9 cellular contexts compared by ENCODE assay signal in genomic region chr2:134177351-134177931, GRCh38.
DNase-seq lines count a peak whose midpoint lies in the region; ATAC-seq, FAIRE-seq and TF ChIP-seq lines count a peak whose summit lies in the region.
"Had no signal": no experiment of that assay in that cellular context is flagged by ENCODE, and none has a peak within 500 bp of the region (broad histone marks: within the 10 kb centered on the region; RNA-seq: fewer than 3 reads in every experiment).

No MANE protein-coding gene starts in this region.

- in situ Hi-C loops in astrocyte of the spinal cord (cut with HindIII; ENCODE audit: low sequenced_read_pairs) = no loop called here

- H3K9me3 ChIP-seq in HEK293 (ENCODE audit: control insufficient read depth, insufficient read depth, low read depth, low read length) (no peaks in the 10 kb centered on the region), kidney (ENCODE audit: control insufficient read depth in 1 of 2, low read length in 2 of 2) (no peaks in the 10 kb centered on the region)

- H3K4me3 ChIP-seq in HEK293 (ENCODE audit: low read depth, low read length) (no peak overlapping the region), astrocyte of the spinal cord (ENCODE audit: low read depth, low read length) (no peak overlapping the region), kidney (ENCODE audit: low read length in 2 of 2) (no peak overlapping the region)

- ATAC-seq in HG03439 (IDR thresholded peaks at IDR 0.05; ENCODE audit: unreplicated experiment) = no peak

- intact Hi-C loops in kidney (cut with DNase I) = no loop called here

- no peak for TF ChIP-seq CTCF in HEK293 (tag by site-specific recombination; IDR thresholded peaks at IDR 0.05)
- TF ChIP-seq CTCF in astrocyte of the spinal cord (IDR thresholded peaks at IDR 0.05; ENCODE audit: low read depth, low read length) = no peak
- no peak for TF ChIP-seq CTCF in kidney (IDR thresholded peaks at IDR 0.05; ENCODE audit: borderline replicate concordance, extremely low read depth, insufficient read depth)

- H3K27ac ChIP-seq in HEK293 (ENCODE audit: extremely low read depth, low read depth, low read length) (no peak overlapping the region; the same call in 1 of the 2 replicates), kidney (ENCODE audit: low read depth in 2 of 2, low read length in 2 of 2) (peak overlapping the region in 1 of 2 donors; percentile 3)
- H3K27ac ChIP-seq: C4-2B had no signal

- DNase-seq in Ammon's horn (ENCODE audit: low spot score) = peak; percentile 18
- DNase-seq in astrocyte of the spinal cord (ENCODE audit: low read depth, low spot score) = peak; percentile 51
- peak; percentile 58 for DNase-seq in kidney glomerular epithelial cell (lab: John Stamatoyannopoulos, UW)
- no peak for DNase-seq in kidney
- DNase-seq in stimulated activated CD4-positive, alpha-beta T cell treated with anti-CD3 and anti-CD28 coated beads, Interleukin-2, amount 100 ng/mL, for 48 hours = no peak
- DNase-seq in HuH-7.5 (ENCODE audit: low spot score) = no peak

- POLR2A ChIA-PET in HEK293 (lab: Yijun Ruan, JAX) = no interaction called here

- FAIRE-seq in kidney (lab: Jason Lieb, UNC) = no peak

- CTCF ChIA-PET in HEK293 (lab: Yijun Ruan, JAX) = no interaction called here

- H3K9ac ChIP-seq in kidney (ENCODE audit: low read length in 2 of 2) = no peak overlapping the region

- H3K4me1 ChIP-seq in HEK293 (ENCODE audit: control insufficient read depth, insufficient read depth, low read length) (peaks cover 14% of the 10 kb centered on the region), kidney (ENCODE audit: control insufficient read depth in 1 of 2, insufficient read depth in 1 of 2, low read depth in 1 of 2, low read length in 2 of 2) (no peaks in the 10 kb centered on the region)

- H3K36me3 ChIP-seq in HEK293 (ENCODE audit: control insufficient read depth in 2 of 2, insufficient read depth in 1 of 2, low read length in 2 of 2) (no peaks in the 10 kb centered on the region), kidney (ENCODE audit: control insufficient read depth in 1 of 2, insufficient read depth in 2 of 2, low read length in 2 of 2) (no peaks in the 10 kb centered on the region)

TF ChIP-seq in HEK293, 187 proteins besides CTCF, POLR2A, EP300 and RAD21:
- 0 out of 2 replicates have a peak, but pooled peaks have one; percentile 7 for TF ChIP-seq ZIC2 (tag by site-specific recombination; IDR thresholded peaks at IDR 0.05)
- TF ChIP-seq, protein P1, sequence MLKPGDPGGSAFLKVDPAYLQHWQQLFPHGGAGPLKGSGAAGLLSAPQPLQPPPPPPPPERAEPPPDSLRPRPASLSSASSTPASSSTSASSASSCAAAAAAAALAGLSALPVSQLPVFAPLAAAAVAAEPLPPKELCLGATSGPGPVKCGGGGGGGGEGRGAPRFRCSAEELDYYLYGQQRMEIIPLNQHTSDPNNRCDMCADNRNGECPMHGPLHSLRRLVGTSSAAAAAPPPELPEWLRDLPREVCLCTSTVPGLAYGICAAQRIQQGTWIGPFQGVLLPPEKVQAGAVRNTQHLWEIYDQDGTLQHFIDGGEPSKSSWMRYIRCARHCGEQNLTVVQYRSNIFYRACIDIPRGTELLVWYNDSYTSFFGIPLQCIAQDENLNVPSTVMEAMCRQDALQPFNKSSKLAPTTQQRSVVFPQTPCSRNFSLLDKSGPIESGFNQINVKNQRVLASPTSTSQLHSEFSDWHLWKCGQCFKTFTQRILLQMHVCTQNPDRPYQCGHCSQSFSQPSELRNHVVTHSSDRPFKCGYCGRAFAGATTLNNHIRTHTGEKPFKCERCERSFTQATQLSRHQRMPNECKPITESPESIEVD (tag by site-specific recombination; IDR thresholded peaks at IDR 0.05) = peak; percentile 53
- TF ChIP-seq, protein P2, sequence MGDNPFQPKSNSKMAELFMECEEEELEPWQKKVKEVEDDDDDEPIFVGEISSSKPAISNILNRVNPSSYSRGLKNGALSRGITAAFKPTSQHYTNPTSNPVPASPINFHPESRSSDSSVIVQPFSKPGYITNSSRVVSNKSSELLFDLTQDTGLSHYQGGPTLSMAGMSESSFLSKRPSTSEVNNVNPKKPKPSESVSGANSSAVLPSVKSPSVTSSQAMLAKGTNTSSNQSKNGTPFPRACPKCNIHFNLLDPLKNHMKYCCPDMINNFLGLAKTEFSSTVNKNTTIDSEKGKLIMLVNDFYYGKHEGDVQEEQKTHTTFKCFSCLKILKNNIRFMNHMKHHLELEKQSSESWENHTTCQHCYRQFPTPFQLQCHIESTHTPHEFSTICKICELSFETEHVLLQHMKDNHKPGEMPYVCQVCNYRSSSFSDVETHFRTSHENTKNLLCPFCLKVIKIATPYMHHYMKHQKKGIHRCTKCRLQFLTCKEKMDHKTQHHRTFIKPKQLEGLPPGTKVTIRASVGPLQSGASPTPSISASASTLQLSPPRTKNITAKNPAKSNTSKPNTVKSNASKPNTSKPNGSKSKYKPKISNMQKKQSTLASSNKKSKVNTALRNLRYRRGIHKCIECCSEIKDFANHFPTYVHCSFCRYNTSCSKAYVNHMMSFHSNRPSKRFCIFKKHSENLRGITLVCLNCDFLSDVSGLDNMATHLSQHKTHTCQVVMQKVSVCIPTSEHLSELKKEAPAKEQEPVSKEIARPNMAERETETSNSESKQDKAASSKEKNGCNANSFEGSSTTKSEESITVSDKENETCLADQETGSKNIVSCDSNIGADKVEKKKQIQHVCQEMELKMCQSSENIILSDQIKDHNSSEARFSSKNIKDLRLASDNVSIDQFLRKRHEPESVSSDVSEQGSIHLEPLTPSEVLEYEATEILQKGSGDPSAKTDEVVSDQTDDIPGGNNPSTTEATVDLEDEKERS (tag by site-specific recombination; IDR thresholded peaks at IDR 0.05) = no peak
- TF ChIP-seq PRDM1 (tag by site-specific recombination; IDR thresholded peaks at IDR 0.05) = peak; percentile 34; the same call in 1 of the 2 replicates
- TF ChIP-seq, protein P3, sequence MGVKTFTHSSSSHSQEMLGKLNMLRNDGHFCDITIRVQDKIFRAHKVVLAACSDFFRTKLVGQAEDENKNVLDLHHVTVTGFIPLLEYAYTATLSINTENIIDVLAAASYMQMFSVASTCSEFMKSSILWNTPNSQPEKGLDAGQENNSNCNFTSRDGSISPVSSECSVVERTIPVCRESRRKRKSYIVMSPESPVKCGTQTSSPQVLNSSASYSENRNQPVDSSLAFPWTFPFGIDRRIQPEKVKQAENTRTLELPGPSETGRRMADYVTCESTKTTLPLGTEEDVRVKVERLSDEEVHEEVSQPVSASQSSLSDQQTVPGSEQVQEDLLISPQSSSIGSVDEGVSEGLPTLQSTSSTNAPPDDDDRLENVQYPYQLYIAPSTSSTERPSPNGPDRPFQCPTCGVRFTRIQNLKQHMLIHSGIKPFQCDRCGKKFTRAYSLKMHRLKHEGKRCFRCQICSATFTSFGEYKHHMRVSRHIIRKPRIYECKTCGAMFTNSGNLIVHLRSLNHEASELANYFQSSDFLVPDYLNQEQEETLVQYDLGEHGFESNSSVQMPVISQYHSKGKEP (tag by site-specific recombination; IDR thresholded peaks at IDR 0.05) = 0 out of 2 replicates have a peak, but pooled peaks have one; percentile 9
- TF ChIP-seq, protein P4, sequence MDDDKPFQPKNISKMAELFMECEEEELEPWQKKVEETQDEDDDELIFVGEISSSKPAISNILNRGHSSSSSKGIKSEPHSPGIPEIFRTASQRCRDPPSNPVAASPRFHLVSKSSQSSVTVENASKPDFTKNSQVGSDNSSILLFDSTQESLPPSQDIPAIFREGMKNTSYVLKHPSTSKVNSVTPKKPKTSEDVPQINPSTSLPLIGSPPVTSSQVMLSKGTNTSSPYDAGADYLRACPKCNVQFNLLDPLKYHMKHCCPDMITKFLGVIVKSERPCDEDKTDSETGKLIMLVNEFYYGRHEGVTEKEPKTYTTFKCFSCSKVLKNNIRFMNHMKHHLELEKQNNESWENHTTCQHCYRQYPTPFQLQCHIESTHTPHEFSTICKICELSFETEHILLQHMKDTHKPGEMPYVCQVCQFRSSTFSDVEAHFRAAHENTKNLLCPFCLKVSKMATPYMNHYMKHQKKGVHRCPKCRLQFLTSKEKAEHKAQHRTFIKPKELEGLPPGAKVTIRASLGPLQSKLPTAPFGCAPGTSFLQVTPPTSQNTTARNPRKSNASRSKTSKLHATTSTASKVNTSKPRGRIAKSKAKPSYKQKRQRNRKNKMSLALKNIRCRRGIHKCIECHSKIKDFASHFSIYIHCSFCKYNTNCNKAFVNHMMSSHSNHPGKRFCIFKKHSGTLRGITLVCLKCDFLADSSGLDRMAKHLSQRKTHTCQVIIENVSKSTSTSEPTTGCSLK (tag by site-specific recombination; IDR thresholded peaks at IDR 0.05) = no peak
TF ChIP-seq in HEK293: peak in this region for 4.

Comparison
In these comparisons a context has a peak if more than half of its experiments do, and no peak if none do; other contexts are left out.
1. DNase-seq: peak in Ammon's horn (single experiment), astrocyte of the spinal cord (single experiment) and kidney glomerular epithelial cell (single experiment); none in kidney (single experiment), stimulated activated CD4-positive, alpha-beta T cell treated with anti-CD3 and anti-CD28 coated beads, Interleukin-2, amount 100 ng/mL, for 48 hours (0 of 2) and HuH-7.5 (single experiment).